Comparison of ENCODE assay signal across 9 cellular contexts in genomic region chrX:125202486-125203378, GRCh38.
DNase-seq lines count a peak whose midpoint lies in the region; ATAC-seq and TF ChIP-seq lines count a peak whose summit lies in the region.
"Had no signal": no experiment of that assay in that cellular context is flagged by ENCODE, and none has a peak within 500 bp of the region (broad histone marks: within the 10 kb centered on the region; RNA-seq: fewer than 3 reads in every experiment).

No MANE protein-coding gene starts in this region.

- TF ChIP-seq CTCF in GM13976 (IDR thresholded peaks at IDR 0.05; ENCODE audit: borderline replicate concordance, control extremely low read depth, extremely low read depth, insufficient read depth, missing control alignments) (no peak), astrocyte of the cerebellum (IDR thresholded peaks at IDR 0.05; ENCODE audit: low read depth, low read length, missing control alignments) (no peak), nephron (IDR thresholded peaks at IDR 0.05; ENCODE audit: unreplicated experiment in 3 of 3) (no peak)

- H3K4me3 ChIP-seq in astrocyte of the cerebellum (ENCODE audit: low read depth, low read length), result peak overlapping the region; percentile 42

- H3K27ac Mint-ChIP-seq in nephron, result peak overlapping the region in 2 of 3 experiments; percentile 39 to 48

- peak overlapping the region; percentile 89 to 95 (median 91) for H3K4me3 Mint-ChIP-seq in nephron

- DNase-seq in Ammon's horn (ENCODE audit: low spot score) (peak; percentile 2), GM13976 (ENCODE audit: low spot score) (peak; percentile 2), astrocyte of the cerebellum (ENCODE audit: low read depth) (no peak), GM19240 (ENCODE audit: insufficient read length, low spot score) (no peak), dedifferentiated amniotic fluid mesenchymal stem cell (ENCODE audit: extremely low spot score) (no peak), medulla oblongata (ENCODE audit: extremely low spot score) (no peak)
- DNase-seq: NCI-H187 treated with DMSO at 0.1 percent for 48 hours had no signal

- H3K4me1 Mint-ChIP-seq in nephron, result peaks cover 16% of the 10 kb centered on the region

- in situ Hi-C loops in GM13976 (cut with MboI; ENCODE audit: low sequenced_read_pairs, unreplicated experiment) (no loop called here), astrocyte of the cerebellum (cut with HindIII; ENCODE audit: low sequenced_read_pairs) (no loop called here)

- H3K9me3 Mint-ChIP-seq in nephron, result no peaks in the 10 kb centered on the region

- peaks cover 59% of the 10 kb centered on the region for H3K27me3 Mint-ChIP-seq in nephron (ENCODE audit: low read depth)

- no peak for ATAC-seq in HG02970 (IDR thresholded peaks at IDR 0.05; ENCODE audit: low FRiP score, unreplicated experiment)

- no peaks in the 10 kb centered on the region for H3K36me3 Mint-ChIP-seq in nephron (ENCODE audit: low read depth)

Comparison
In these comparisons a context has a peak if more than half of its experiments do, and no peak if none do; other contexts are left out.
1. DNase-seq: peak in Ammon's horn (single experiment) and GM13976 (single experiment); none in astrocyte of the cerebellum (single experiment), GM19240 (single experiment), dedifferentiated amniotic fluid mesenchymal stem cell (single experiment) and medulla oblongata (single experiment).